12 cellular contexts compared by ENCODE assay signal in genomic region chr12:54021432-54022013, GRCh38. TPM values are rescaled to one million over a fixed set of nuclear protein-coding genes. Genes with fewer than 3 reads are reported as not detected.
A peak's percentile ranks its signal among the peaks of the same experiment; 100 is the strongest.
DNase-seq lines count a peak whose midpoint lies in the region; ATAC-seq and TF ChIP-seq lines count a peak whose summit lies in the region.
"Had no signal": no experiment of that assay in that cellular context is flagged by ENCODE, and none has a peak within 500 bp of the region (broad histone marks: within the 10 kb centered on the region; RNA-seq: fewer than 3 reads in every experiment).

No MANE protein-coding gene starts in this region.

- peaks cover 0 to 13% (median 3%) of the 10 kb centered on the region in 4 donors for H3K4me1 ChIP-seq in Peyer's patch
- peaks cover 23% of the 10 kb centered on the region for H3K4me1 ChIP-seq in hepatocyte (ENCODE audit: insufficient read depth)
- peaks cover 0 to 88% (median 33%) of the 10 kb centered on the region in 4 donors for H3K4me1 ChIP-seq in tibial nerve

- H3K4me3 ChIP-seq in Peyer's patch (peak overlapping the region in 2 of 4 donors; percentile 36 to 56), hepatocyte (no peak overlapping the region), tibial nerve (peak overlapping the region; percentile 53 to 74 (median 62))
- H3K4me3 ChIP-seq: mucosa of descending colon had no signal

- peak overlapping the region in 3 of 4 donors; percentile 76 to 94 (median 89) for H3K27ac ChIP-seq in Peyer's patch
- H3K27ac ChIP-seq in hepatocyte = peak overlapping the region; percentile 34
- peak overlapping the region; percentile 87 to 99 (median 96) for H3K27ac ChIP-seq in tibial nerve

- H3K4me2 ChIP-seq in hepatocyte = peak overlapping the region; percentile 90

- TF ChIP-seq POLR2A in Peyer's patch (IDR thresholded peaks at IDR 0.05) = no peak
- TF ChIP-seq POLR2A in tibial nerve (IDR thresholded peaks at IDR 0.05) = peak in 1 of 2 donors; percentile 37

- peaks cover 12% of the 10 kb centered on the region for H3K4me1 Mint-ChIP-seq in activated CD8-positive, alpha-beta memory T cell treated with anti-CD3 and anti-CD28 coated beads, Interleukin-2, amount 10 ng/mL, durations not matched to agents 7 days and 5 days

- CTCF ChIA-PET in activated CD8-positive, alpha-beta memory T cell treated with anti-CD3 and anti-CD28 coated beads, Interleukin-2, amount 10 ng/mL, durations not matched to agents 7 days and 5 days (lab: Charles Lee) = interaction anchor here (0.8 to 7.0 kb wide), 7 partner anchors 8 to 194 kb away, joined by 3 to 39 read pairs (median 3); partner anchors contain the start of genes HOXC5 and HOXC8

- TF ChIP-seq EP300 in tibial nerve (IDR thresholded peaks at IDR 0.05) = peak in 1 of 2 donors; percentile 74

- no peaks in the 10 kb centered on the region for H3K36me3 ChIP-seq in Peyer's patch
- H3K36me3 ChIP-seq in hepatocyte (replicated peaks; ENCODE audit: insufficient read depth, low read depth) = no peaks in the 10 kb centered on the region
- no peaks in the 10 kb centered on the region for H3K36me3 ChIP-seq in tibial nerve

- no peaks in the 10 kb centered on the region for H3K9me3 ChIP-seq in Peyer's patch
- no peaks in the 10 kb centered on the region for H3K9me3 ChIP-seq in hepatocyte (ENCODE audit: low read depth)
- H3K9me3 ChIP-seq in tibial nerve = no peaks in the 10 kb centered on the region
- H3K9me3 ChIP-seq: mucosa of descending colon had no signal

- ATAC-seq in activated CD8-positive, alpha-beta memory T cell treated with anti-CD3 and anti-CD28 coated beads, Interleukin-2, amount 10 ng/mL, durations not matched to agents 7 days and 5 days = no peak
- no peak for ATAC-seq in HG03460 (IDR thresholded peaks at IDR 0.05; ENCODE audit: unreplicated experiment)
- ATAC-seq: mucosa of descending colon had no signal

- H3K79me2 ChIP-seq in hepatocyte = peaks cover 63% of the 10 kb centered on the region

- peaks cover 79% of the 10 kb centered on the region for H3K27me3 Mint-ChIP-seq in activated CD8-positive, alpha-beta memory T cell treated with anti-CD3 and anti-CD28 coated beads, Interleukin-2, amount 10 ng/mL, durations not matched to agents 7 days and 5 days

- H3K4me3 Mint-ChIP-seq in activated CD8-positive, alpha-beta memory T cell treated with anti-CD3 and anti-CD28 coated beads, Interleukin-2, amount 10 ng/mL, durations not matched to agents 7 days and 5 days = no peak overlapping the region

- H3K9me2 ChIP-seq in hepatocyte (replicated peaks; ENCODE audit: insufficient read depth) = no peaks in the 10 kb centered on the region

- H3K36me3 Mint-ChIP-seq in activated CD8-positive, alpha-beta memory T cell treated with anti-CD3 and anti-CD28 coated beads, Interleukin-2, amount 10 ng/mL, durations not matched to agents 7 days and 5 days = no peaks in the 10 kb centered on the region

- DNase-seq in activated CD8-positive, alpha-beta memory T cell treated with anti-CD3 and anti-CD28 coated beads, Interleukin-2, amount 10 ng/mL, durations not matched to agents 7 days and 5 days = peak; percentile 50
- no peak for DNase-seq in activated CD8-positive, alpha-beta memory T cell treated with anti-CD3 and anti-CD28 coated beads, Interleukin-2, amount 50 U/mL, for 4 hours
- DNase-seq in Peyer's patch = no peak
- DNase-seq in hepatocyte (ENCODE audit: low spot score) = no peak
- DNase-seq in tibial nerve (ENCODE audit: low spot score in 2 of 2) = no peak
- no peak for DNase-seq in stimulated activated CD4-positive, alpha-beta T cell treated with anti-CD3 and anti-CD28 coated beads, Interleukin-12 subunit alpha, Interleukin-12 subunit beta, amount 100 ng/mL, for 4 hours
- DNase-seq in 8988T = no peak
- DNase-seq: activated CD4-positive, alpha-beta T cell treated with anti-CD3 and anti-CD28 coated beads, Interleukin-2, amount 50 U/mL, for 48 hours; anterior cingulate cortex; mucosa of descending colon had no signal

- H4K20me1 ChIP-seq in hepatocyte (ENCODE audit: insufficient read depth, poor library complexity, severe bottlenecking) = no peaks in the 10 kb centered on the region

- peaks cover 0 to 3% of the 10 kb centered on the region in 2 donors for H3K27me3 ChIP-seq in Peyer's patch
- H3K27me3 ChIP-seq in hepatocyte = peaks cover 86% of the 10 kb centered on the region
- H3K27me3 ChIP-seq in tibial nerve = peaks cover 0 to 32% of the 10 kb centered on the region in 2 donors

- H2AFZ ChIP-seq in hepatocyte = no peak overlapping the region

- peak in 2 of 6 experiments; percentile 5 for TF ChIP-seq CTCF in Peyer's patch (IDR thresholded peaks at IDR 0.05)
- TF ChIP-seq CTCF in hepatocyte (IDR thresholded peaks at IDR 0.05; ENCODE audit: poor library complexity) = peak; percentile 21
- peak in 3 of 5 experiments; percentile 18 to 33 (median 26) for TF ChIP-seq CTCF in tibial nerve (IDR thresholded peaks at IDR 0.05)

- no peak overlapping the region for H3K27ac Mint-ChIP-seq in activated CD8-positive, alpha-beta memory T cell treated with anti-CD3 and anti-CD28 coated beads, Interleukin-2, amount 10 ng/mL, durations not matched to agents 7 days and 5 days

- no peaks in the 10 kb centered on the region for H3K9me3 Mint-ChIP-seq in activated CD8-positive, alpha-beta memory T cell treated with anti-CD3 and anti-CD28 coated beads, Interleukin-2, amount 10 ng/mL, durations not matched to agents 7 days and 5 days (ENCODE audit: low read depth)

- 13% methylated on average over 16 of the region's 16 CpGs for WGBS in hepatocyte (ENCODE audit: low lambda C conversion rate, missing lambda C conversion rate)
- 17 to 26% methylated on average over 16 of the region's 16 CpGs for WGBS in tibial nerve, 2 donors

RNA-seq across cellular contexts. Expression of gene HOXC6, which starts 6.7 kb away (rescaled TPM):
- not detected for total RNA-seq in activated CD8-positive, alpha-beta memory T cell treated with anti-CD3 and anti-CD28 coated beads, Interleukin-2, amount 10 ng/mL, durations not matched to agents 7 days and 5 days
- total RNA-seq in Peyer's patch (1 to 10 TPM in 2 of 4 donors, under 1 TPM in 2; 0.70 to 1.7 (median 1.3) TPM), hepatocyte (2.6 and 4.5 TPM in 2 replicates), tibial nerve (10 to 100 TPM in 1 of 4 donors, 1 to 10 TPM in 3; 3.6 to 17.3 (median 7.2) TPM)
- 11.1 and 12.1 TPM in 2 replicates for polyA plus RNA-seq in hepatocyte

RNA-seq across cellular contexts. Expression of gene HOXC5, which starts 11.3 kb away (rescaled TPM):
- not detected for total RNA-seq in activated CD8-positive, alpha-beta memory T cell treated with anti-CD3 and anti-CD28 coated beads, Interleukin-2, amount 10 ng/mL, durations not matched to agents 7 days and 5 days
- not detected for total RNA-seq in Peyer's patch
- total RNA-seq in hepatocyte = 0.20 and 0.40 TPM in 2 replicates
- 0.18 and 1.1 TPM in 2 replicates for polyA plus RNA-seq in hepatocyte
- 1 to 10 TPM; 1.4 to 2.7 (median 1.7) TPM for total RNA-seq in tibial nerve
- total RNA-seq: mucosa of descending colon had no signal

RNA-seq across cellular contexts. Expression of gene HOXC8, which starts 12.7 kb away (rescaled TPM):
- not detected for total RNA-seq in activated CD8-positive, alpha-beta memory T cell treated with anti-CD3 and anti-CD28 coated beads, Interleukin-2, amount 10 ng/mL, durations not matched to agents 7 days and 5 days
- total RNA-seq in Peyer's patch (1 to 10 TPM in 3 of 4 donors, under 1 TPM in 1; 0.35 to 1.7 (median 1.1) TPM), hepatocyte (1.6 and 2.0 TPM in 2 replicates), tibial nerve (1 to 10 TPM in 3 of 4 donors, under 1 TPM in 1; 0.98 to 2.3 (median 2.0) TPM)
- polyA plus RNA-seq in hepatocyte = 6.4 and 8.5 TPM in 2 replicates
- total RNA-seq: fibroblast of lung, mucosa of descending colon had no signal

RNA-seq across cellular contexts. Expression of gene HOXC9, which starts 21.6 kb away (rescaled TPM):
- total RNA-seq in activated CD8-positive, alpha-beta memory T cell treated with anti-CD3 and anti-CD28 coated beads, Interleukin-2, amount 10 ng/mL, durations not matched to agents 7 days and 5 days = not detected
- total RNA-seq in Peyer's patch (10 to 100 TPM in 1 of 4 donors, 1 to 10 TPM in 2, not detected in 1; 1.7 to 13.2 (median 1.9) TPM), hepatocyte (0.10 and 0.60 TPM in 2 replicates), tibial nerve (10 to 100 TPM in 1 of 4 donors, 1 to 10 TPM in 3; 4.4 to 10.5 (median 7.9) TPM)
- polyA plus RNA-seq in hepatocyte = 2.7 and 4.1 TPM in 2 replicates
- total RNA-seq: fibroblast of lung, mucosa of descending colon had no signal

RNA-seq across cellular contexts. Expression of gene HOXC4, which starts 32.1 kb away (rescaled TPM):
- 1 to 10 TPM; 1.5 to 1.9 TPM for total RNA-seq in activated CD8-positive, alpha-beta memory T cell treated with anti-CD3 and anti-CD28 coated beads, Interleukin-2, amount 10 ng/mL, durations not matched to agents 7 days and 5 days
- total RNA-seq in Peyer's patch = 1 to 10 TPM; 1.1 to 8.3 (median 1.8) TPM
- 1.5 and 2.1 TPM in 2 replicates for total RNA-seq in hepatocyte
- 4.4 and 4.8 TPM in 2 replicates for polyA plus RNA-seq in hepatocyte
- total RNA-seq in tibial nerve = 1 to 10 TPM; 2.7 to 8.1 (median 4.1) TPM

Comparison
In these comparisons a context has a peak if more than half of its experiments do, and no peak if none do; other contexts are left out.
1. H3K27ac ChIP-seq: peak in every context shown above with its lines; median percentile 96 in tibial nerve; 89 in Peyer's patch; 34 in hepatocyte.